Comparison of ENCODE assay signal across 12 cellular contexts in the genomic region with DNA sequence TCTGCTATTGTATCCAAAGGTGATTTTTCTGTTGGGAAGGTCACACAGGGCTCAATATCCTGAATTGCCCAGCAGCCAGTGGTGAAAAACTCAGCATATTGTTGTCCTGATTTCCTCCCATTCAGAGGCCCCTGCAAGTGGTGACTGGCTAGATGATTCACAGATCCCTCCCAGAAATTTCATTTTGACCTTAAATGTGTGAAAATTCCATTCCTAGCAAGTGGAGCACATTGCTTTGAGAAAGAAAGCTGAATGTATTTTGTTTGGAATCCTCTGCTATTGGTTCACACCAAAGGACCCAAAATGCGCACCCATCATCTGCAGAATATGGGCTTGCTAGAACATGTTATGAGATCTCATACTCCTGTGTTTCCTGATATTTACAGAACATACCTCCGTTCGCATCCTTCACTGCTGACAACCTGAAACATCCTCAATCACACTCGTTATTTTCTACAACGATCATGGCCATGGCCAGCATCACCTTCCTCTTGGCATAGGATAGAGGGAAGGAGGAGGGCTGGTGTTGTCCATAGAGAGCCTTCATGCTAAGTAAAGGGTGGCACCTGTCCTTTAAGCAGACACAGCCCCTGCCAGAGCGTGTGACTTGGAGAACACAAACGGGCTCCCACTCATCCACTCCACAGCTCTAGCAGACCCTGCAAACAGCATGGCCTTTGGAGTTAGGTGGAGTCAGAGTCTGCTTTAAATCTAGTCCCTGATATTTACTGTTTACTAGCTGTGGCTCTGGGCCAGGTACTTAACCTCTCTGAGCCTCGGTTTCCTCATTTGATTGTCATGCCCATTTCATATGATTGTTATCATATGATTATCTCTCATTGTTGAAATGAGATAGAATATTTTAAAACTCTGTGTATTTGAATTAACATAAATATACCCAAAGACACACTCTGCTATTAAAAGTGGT. TPM values are rescaled to one million over a fixed set of nuclear protein-coding genes. Genes with fewer than 3 reads are reported as not detected.
DNase-seq lines count a peak whose midpoint lies in the region; ATAC-seq, FAIRE-seq and TF ChIP-seq lines count a peak whose summit lies in the region.
"Had no signal": no experiment of that assay in that cellular context is flagged by ENCODE, and none has a peak within 500 bp of the region (broad histone marks: within the 10 kb centered on the region; RNA-seq: fewer than 3 reads in every experiment).

No MANE protein-coding gene starts in this region.

- peak overlapping the region; percentile 57 for H2AFZ ChIP-seq in GM23248
- peak overlapping the region; percentile 48 for H2AFZ ChIP-seq in endothelial cell of umbilical vein (ENCODE audit: low read depth, low read length)
- H2AFZ ChIP-seq in osteoblast (ENCODE audit: low read length) = peak overlapping the region; percentile 36

- H3K4me2 ChIP-seq in GM23248 (ENCODE audit: unreplicated experiment) (peak overlapping the region; percentile 53), endothelial cell of umbilical vein (ENCODE audit: insufficient read depth, low read length) (peak overlapping the region; percentile 55), osteoblast (ENCODE audit: insufficient read depth, low read length) (no peak overlapping the region)

- H3K9me3 ChIP-seq in GM23248 (ENCODE audit: low read depth) (no peaks in the 10 kb centered on the region), Panc1 (ENCODE audit: control insufficient read depth, insufficient read depth, low read depth, low read length) (no peaks in the 10 kb centered on the region), endothelial cell of umbilical vein (replicated peaks; ENCODE audit: control insufficient read depth, insufficient read depth, low read length) (no peaks in the 10 kb centered on the region), osteoblast (ENCODE audit: low read depth, low read length) (no peaks in the 10 kb centered on the region), suprapubic skin (no peaks in the 10 kb centered on the region)
- H3K9me3 ChIP-seq: tibial nerve had no signal

- intact Hi-C loops in Panc1 (cut with micrococcal nuclease; ENCODE audit: unreplicated experiment) (no loop called here), endothelial cell of umbilical vein (cut with micrococcal nuclease) (loop anchor here (1.0 kb wide), 1 partner anchor 53 kb away; no protein-coding TSS in a partner anchor)

- TF ChIP-seq POLR2A in endothelial cell of umbilical vein (IDR thresholded peaks at IDR 0.05; ENCODE audit: low read depth, low read length) (no peak), suprapubic skin (IDR thresholded peaks at IDR 0.05) (no peak)

- BruUV-seq in Panc1 (replicated peaks; lab: Mats Ljungman, UMichigan) = no TSS peak
- no TSS peak for BruUV-seq in endothelial cell of umbilical vein (replicated peaks; lab: Mats Ljungman, UMichigan)

- H4K20me1 ChIP-seq in GM23248 (ENCODE audit: insufficient read depth) = no peaks in the 10 kb centered on the region
- no peaks in the 10 kb centered on the region for H4K20me1 ChIP-seq in endothelial cell of umbilical vein (replicated peaks; ENCODE audit: control insufficient read depth, extremely low read depth, insufficient read depth, low read length)
- H4K20me1 ChIP-seq in osteoblast (ENCODE audit: insufficient read depth, low read length) = no peaks in the 10 kb centered on the region

- H3K27me3 ChIP-seq in GM23248 (replicated peaks; ENCODE audit: insufficient read depth) (no peaks in the 10 kb centered on the region), Panc1 (ENCODE audit: control insufficient read depth, insufficient read depth, low read length) (no peaks in the 10 kb centered on the region), endothelial cell of umbilical vein (ENCODE audit: control insufficient read depth in 2 of 2, insufficient read depth in 2 of 2, low read length in 2 of 2) (no peaks in the 10 kb centered on the region), osteoblast (ENCODE audit: insufficient read depth, low read length) (no peaks in the 10 kb centered on the region), suprapubic skin (no peaks in the 10 kb centered on the region)
- H3K27me3 ChIP-seq: tibial nerve had no signal

- no peak for TF ChIP-seq EP300 in suprapubic skin (IDR thresholded peaks at IDR 0.05)

- peak; percentile 85 for DNase-seq in GM23248
- no peak for DNase-seq in Panc1 (ENCODE audit: low read depth, low spot score)
- peak; percentile 94 for DNase-seq in endothelial cell of umbilical vein (ENCODE audit: low read depth, low spot score)
- DNase-seq in osteoblast (ENCODE audit: insufficient read length, low spot score, missing footprints) = peak; percentile 36
- DNase-seq in suprapubic skin (ENCODE audit: low spot score in 2 of 2) = no peak
- DNase-seq in KG1 (lab: John Stamatoyannopoulos, UW) = no peak
- DNase-seq in NCI-H748 (lab: John Stamatoyannopoulos, UW; ENCODE audit: unreplicated experiment) = no peak
- DNase-seq: amniotic stem cell, NCI-H2107, nucleus accumbens had no signal

- H3K79me2 ChIP-seq in GM23248 (ENCODE audit: insufficient read depth) (no peaks in the 10 kb centered on the region), endothelial cell of umbilical vein (ENCODE audit: control insufficient read depth, insufficient read depth, low read length) (no peaks in the 10 kb centered on the region), osteoblast (ENCODE audit: insufficient read depth, low read length) (no peaks in the 10 kb centered on the region)

- no peaks in the 10 kb centered on the region for H3K36me3 ChIP-seq in GM23248 (ENCODE audit: low read depth)
- no peaks in the 10 kb centered on the region for H3K36me3 ChIP-seq in Panc1 (ENCODE audit: control insufficient read depth, insufficient read depth, low read length)
- no peaks in the 10 kb centered on the region for H3K36me3 ChIP-seq in endothelial cell of umbilical vein (ENCODE audit: control insufficient read depth in 2 of 2, extremely low read depth in 1 of 2, insufficient read depth in 2 of 2, low read length in 2 of 2)
- no peaks in the 10 kb centered on the region for H3K36me3 ChIP-seq in osteoblast (ENCODE audit: insufficient read depth, low read length)
- no peaks in the 10 kb centered on the region for H3K36me3 ChIP-seq in suprapubic skin
- H3K36me3 ChIP-seq: tibial nerve had no signal

- no peak for TF ChIP-seq CTCF in Panc1 (IDR thresholded peaks at IDR 0.05)
- no peak for TF ChIP-seq CTCF in endothelial cell of umbilical vein (IDR thresholded peaks at IDR 0.05; ENCODE audit: extremely low read depth in 1 of 2, insufficient read depth in 1 of 2, low read depth in 1 of 2, low read length in 2 of 2)
- no peak for TF ChIP-seq CTCF in osteoblast (IDR thresholded peaks at IDR 0.05; ENCODE audit: extremely low read depth, low read depth, low read length)
- no peak for TF ChIP-seq CTCF in suprapubic skin (IDR thresholded peaks at IDR 0.05)

- H3K9me1 ChIP-seq in endothelial cell of umbilical vein (replicated peaks; ENCODE audit: control insufficient read depth, extremely low read depth, insufficient read depth, low read length) = no peaks in the 10 kb centered on the region

- no peaks in the 10 kb centered on the region for H3K9me2 ChIP-seq in GM23248 (ENCODE audit: insufficient read depth)

- CTCF ChIA-PET in Panc1 (lab: Charles Lee) = no interaction called here
- CTCF ChIA-PET in endothelial cell of umbilical vein (lab: Charles Lee) = no interaction called here

- peaks cover 47% of the 10 kb centered on the region for H3K4me1 ChIP-seq in GM23248 (ENCODE audit: insufficient read depth)
- peaks cover 28% of the 10 kb centered on the region for H3K4me1 ChIP-seq in Panc1 (ENCODE audit: control insufficient read depth, insufficient read depth, low read length)
- H3K4me1 ChIP-seq in endothelial cell of umbilical vein (ENCODE audit: control insufficient read depth, extremely low read depth, insufficient read depth, low read length) = peaks cover 19% of the 10 kb centered on the region
- peaks cover 28% of the 10 kb centered on the region for H3K4me1 ChIP-seq in osteoblast (ENCODE audit: insufficient read depth, low read length)
- peaks cover 14% of the 10 kb centered on the region for H3K4me1 ChIP-seq in suprapubic skin

- peak overlapping the region; percentile 71 for H3K27ac ChIP-seq in GM23248
- H3K27ac ChIP-seq in Panc1 (ENCODE audit: low read length) = peak overlapping the region; percentile 61; the same call in 1 of the 2 replicates
- H3K27ac ChIP-seq in endothelial cell of umbilical vein (ENCODE audit: insufficient read depth, low read depth, low read length) = peak overlapping the region; percentile 14
- no peak overlapping the region for H3K27ac ChIP-seq in osteoblast (ENCODE audit: low read depth, low read length)
- no peak overlapping the region for H3K27ac ChIP-seq in suprapubic skin
- H3K27ac ChIP-seq: tibial nerve had no signal

- H3K9ac ChIP-seq in GM23248 (no peak overlapping the region), endothelial cell of umbilical vein (replicated peaks; ENCODE audit: extremely low read depth, insufficient read depth, low read length) (no peak overlapping the region)

- H3F3A ChIP-seq in GM23248 (ENCODE audit: insufficient read depth) = peaks cover 31% of the 10 kb centered on the region

- ATAC-seq in Panc1 = no peak
- ATAC-seq in HG03469 (IDR thresholded peaks at IDR 0.05; ENCODE audit: unreplicated experiment) = no peak

- H3K4me3 ChIP-seq in GM23248 = no peak overlapping the region
- H3K4me3 ChIP-seq in Panc1 (ENCODE audit: low read depth in 2 of 2, low read length in 2 of 2) = no peak overlapping the region
- H3K4me3 ChIP-seq in endothelial cell of umbilical vein (replicated peaks in 1 of 3; ENCODE audit: insufficient read depth in 1 of 3, low read depth in 1 of 3, low read length in 3 of 3) = no peak overlapping the region
- H3K4me3 ChIP-seq in osteoblast (ENCODE audit: insufficient read depth, low read length) = no peak overlapping the region
- H3K4me3 ChIP-seq in suprapubic skin = no peak overlapping the region
- H3K4me3 ChIP-seq: tibial nerve had no signal

- FAIRE-seq in endothelial cell of umbilical vein (lab: Jason Lieb, UNC) = peak; percentile 99

- dilution Hi-C loops in endothelial cell of umbilical vein (cut with MboI; ENCODE audit: extremely low pct_ligation_motif_present, low sequenced_read_pairs) = no loop called here

- POLR2A ChIA-PET in Panc1 (lab: Charles Lee) = no interaction called here
- POLR2A ChIA-PET in endothelial cell of umbilical vein (lab: Charles Lee) = no interaction called here

- in situ Hi-C loops in GM23248 (cut with MboI) (no loop called here), Panc1 (cut with HindIII; ENCODE audit: low pct_unique_long_range_greater_than_20kb, low sequenced_read_pairs) (no loop called here)

- 89 to 93% methylated on average over 8 of the region's 8 CpGs for WGBS in GM23248 (ENCODE audit: low coverage in 1 of 2, low lambda C conversion rate in 2 of 2, missing lambda C conversion rate in 2 of 2), 2 experiments
- 53% methylated on average over 8 of the region's 8 CpGs for WGBS in suprapubic skin

RNA-seq across cellular contexts. Expression of gene NFAT5, which starts 30.4 kb away (rescaled TPM):
- total RNA-seq in GM23248 (2014; rRNA removed; shearing (Covaris generic)) = 9.8 and 16.2 TPM in 2 replicates
- 7.1 and 8.0 TPM in 2 replicates for polyA plus RNA-seq in GM23248 (2016; fragmentation: Nextera tagmentation; extraction: Ambion mirVana)
- 57.0 TPM for total RNA-seq in Panc1 (2021; ENCODE audit: unreplicated experiment)
- polyA plus RNA-seq in Panc1 (2012; ENCODE audit: insufficient read length) = 6.0 TPM
- total RNA-seq in endothelial cell of umbilical vein = 42.0 and 49.5 TPM in 2 replicates
- 17.2 and 18.1 TPM in 2 replicates for polyA plus RNA-seq in endothelial cell of umbilical vein
- polyA plus RNA-seq in endothelial cell of umbilical vein (2011; cell fraction: cytosol; rRNA removed) = 9.1 and 10.7 TPM in 2 replicates
- 108 and 112 TPM in 2 replicates for polyA plus RNA-seq in endothelial cell of umbilical vein (2011; cell fraction: nucleus; rRNA removed)
- 13.6 and 16.5 TPM in 2 replicates for polyA plus RNA-seq in endothelial cell of umbilical vein (2012)
- 110 and 120 TPM in 2 replicates for polyA minus RNA-seq in endothelial cell of umbilical vein
- 19.8 TPM for polyA minus RNA-seq in endothelial cell of umbilical vein (2011; cell fraction: cytosol; rRNA and poly(A)+ RNA removed)
- polyA minus RNA-seq in endothelial cell of umbilical vein (2011; cell fraction: nucleus; rRNA and poly(A)+ RNA removed) = 142 and 212 TPM in 2 replicates
- 29.3 and 41.8 TPM in 2 replicates for total RNA-seq in osteoblast
- total RNA-seq in suprapubic skin = 100 to 1,000 TPM in 1 of 4 donors, 10 to 100 TPM in 3; 67.7 to 146 (median 80.8) TPM

Comparison
In these comparisons a context has a peak if more than half of its experiments do, and no peak if none do; other contexts are left out.
1. DNase-seq: peak in GM23248 (single experiment), endothelial cell of umbilical vein (single experiment) and osteoblast (single experiment); none in Panc1 (single experiment), suprapubic skin (0 of 2), KG1 (single experiment) and NCI-H748 (single experiment).
2. H3K27ac ChIP-seq: peak in GM23248 (single experiment), Panc1 (single experiment) and endothelial cell of umbilical vein (single experiment); none in osteoblast (single experiment) and suprapubic skin (single experiment).
3. Peak in every context shown above with its lines, with median percentiles within 50 percentile points of each other: H2AFZ ChIP-seq.